ENCODE assay signal across 17 cellular contexts in genomic region chr16:83171396-83171795, GRCh38.
A peak's percentile ranks its signal among the peaks of the same experiment; 100 is the strongest.
DNase-seq lines count a peak whose midpoint lies in the region; ATAC-seq lines count a peak whose summit lies in the region.
"Had no signal": no experiment of that assay in that cellular context is flagged by ENCODE, and none has a peak within 500 bp of the region (broad histone marks: within the 10 kb centered on the region; RNA-seq: fewer than 3 reads in every experiment).

No MANE protein-coding gene starts in this region.

- H3K4me1 ChIP-seq in BLaER1: peaks cover 13% of the 10 kb centered on the region
- H3K4me1 ChIP-seq: A549 had no signal

- no peaks in the 10 kb centered on the region for H4K20me1 ChIP-seq in BLaER1

- peak overlapping the region; percentile 50 for H3K4me2 ChIP-seq in BLaER1
- H3K4me2 ChIP-seq: A549, GM23338 had no signal

- peaks cover 16% of the 10 kb centered on the region for H3K9me3 ChIP-seq in BLaER1
- H3K9me3 ChIP-seq: A549 had no signal

- peak; percentile 1 for DNase-seq in NOMO-1 treated with DMSO at 0.1 percent for 48 hours (lab: John Stamatoyannopoulos, UW; ENCODE audit: unreplicated experiment)
- DNase-seq in NOMO-1 treated with dmso at 0.1 percent for 144 hours (lab: John Stamatoyannopoulos, UW; ENCODE audit: unreplicated experiment): no peak
- DNase-seq in MV-4-11 (lab: John Stamatoyannopoulos, UW): peak; percentile 51
- no peak for DNase-seq in NCI-H2029 treated with DMSO at 0.1 percent for 48 hours (lab: John Stamatoyannopoulos, UW)
- DNase-seq: 8988T; CD4-positive, alpha-beta T cell; CD8-positive, alpha-beta memory T cell; DMS 273 treated with DMSO at 0.1 percent for 48 hours; DMS79; EL; GDM1; H9 had no signal

- H3K27ac ChIP-seq in BLaER1: no peak overlapping the region
- H3K27ac ChIP-seq: A549 had no signal

- H3K9ac ChIP-seq in BLaER1: no peak overlapping the region

- H3K4me3 ChIP-seq in BLaER1: no peak overlapping the region
- H3K4me3 ChIP-seq: A549, GM23338 had no signal

- ATAC-seq in GM19452 (IDR thresholded peaks at IDR 0.05; ENCODE audit: unreplicated experiment): no peak
- ATAC-seq: A549, GM23338, HCT116 had no signal

- no peaks in the 10 kb centered on the region for H3K36me3 ChIP-seq in BLaER1

- H3K27me3 ChIP-seq in BLaER1: no peaks in the 10 kb centered on the region

Comparison
In these comparisons a context has a peak if more than half of its experiments do, and no peak if none do; other contexts are left out.
1. DNase-seq: peak in NOMO-1 treated with DMSO at 0.1 percent for 48 hours (single experiment) and MV-4-11 (single experiment); none in NOMO-1 treated with dmso at 0.1 percent for 144 hours (single experiment) and NCI-H2029 treated with DMSO at 0.1 percent for 48 hours (single experiment).